8 cellular contexts compared by ENCODE assay signal in the genomic region with DNA sequence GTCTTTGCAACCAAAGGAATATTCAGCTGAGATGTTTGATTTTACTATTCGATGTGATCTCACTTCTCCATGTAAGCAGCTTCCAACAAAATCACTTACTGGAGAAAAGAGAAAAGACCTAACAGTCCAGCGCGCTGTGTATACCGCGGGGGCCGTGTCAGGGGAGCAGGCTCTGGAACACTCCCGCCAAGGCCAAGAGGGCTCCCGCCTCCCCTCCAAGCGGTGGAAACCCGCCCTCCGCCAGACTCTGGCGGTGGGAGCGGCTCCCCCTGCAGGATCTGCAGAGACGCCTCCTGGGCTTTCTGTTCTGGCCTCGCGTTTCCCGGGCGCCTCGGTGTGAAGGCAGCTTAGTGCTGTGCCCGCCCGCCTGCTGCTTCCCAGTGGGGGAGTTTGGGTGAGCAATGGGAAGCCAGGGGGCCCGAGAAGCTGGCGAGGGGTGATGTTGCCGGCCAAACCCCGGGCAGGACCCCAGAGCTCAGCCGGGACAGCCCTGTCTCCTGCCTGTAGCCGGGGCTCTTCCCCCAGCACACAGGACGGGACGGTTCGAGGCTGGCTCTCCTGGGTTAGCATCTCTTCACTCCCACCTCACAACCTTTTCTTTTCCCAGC. TPM values are rescaled to one million over a fixed set of nuclear protein-coding genes. Genes with fewer than 3 reads are reported as not detected.
DNase-seq lines count a peak whose midpoint lies in the region; ATAC-seq and TF ChIP-seq lines count a peak whose summit lies in the region.

No MANE protein-coding gene starts in this region.

- H3K9ac ChIP-seq in HCT116 (ENCODE audit: low read length): peak overlapping the region; percentile 53

- peak overlapping the region; percentile 94 for H2AFZ ChIP-seq in HCT116 (ENCODE audit: low read depth, low read length, poor library complexity, severe bottlenecking)

- H3K27ac Mint-ChIP-seq in CD4-positive, CD25-positive, alpha-beta regulatory T cell: peak overlapping the region in 1 of 3 donors; percentile 14
- H3K27ac Mint-ChIP-seq in dendritic cell treated with granulocyte-macrophage colony-stimulating factor and Interleukin-4, amounts not matched to agents 40 ng/mL and 50 ng/mL, for 4 days: no peak overlapping the region

- BruUV-seq in HCT116 (replicated peaks; lab: Mats Ljungman, UMichigan): no TSS peak

- H3K27me3 ChIP-seq in CD4-positive, CD25-positive, alpha-beta regulatory T cell (ENCODE audit: control insufficient read depth, insufficient read depth, low read length): peaks cover 39% of the 10 kb centered on the region
- H3K27me3 ChIP-seq in HCT116 (ENCODE audit: insufficient read depth, low read length) (no peaks in the 10 kb centered on the region), right lobe of liver (no peaks in the 10 kb centered on the region)

- TF ChIP-seq POLR2A in HCT116 (IDR thresholded peaks at IDR 0.05; ENCODE audit: borderline replicate concordance, extremely low read depth, insufficient read depth, insufficient read length): no peak
- TF ChIP-seq POLR2A in right lobe of liver (IDR thresholded peaks at IDR 0.05): no peak

- peak; percentile 35 to 66 (median 54) for DNase-seq in CD4-positive, CD25-positive, alpha-beta regulatory T cell
- DNase-seq in HCT116 (ENCODE audit: low read depth, low spot score): peak; percentile 57
- DNase-seq in NCI-H526 (lab: John Stamatoyannopoulos, UW): peak; percentile 64 to 91
- peak; percentile 49 to 55 for DNase-seq in activated CD4-positive, alpha-beta T cell treated with anti-CD3 and anti-CD28 coated beads, Interleukin-2, amount 50 U/mL, for 4 hours
- DNase-seq in right lobe of liver: peak; percentile 79 to 82 (median 81)
- peak; percentile 69 for DNase-seq in stimulated activated CD4-positive, alpha-beta T cell treated with anti-CD3 and anti-CD28 coated beads, Interleukin-4, amount 100 ng/mL, for 1 hour

- intact Hi-C loops in HCT116 (cut with micrococcal nuclease) (loop anchor here (10.0 kb wide), 1 partner anchor 162 kb away; a partner anchor contains a TSS), right lobe of liver (cut with DNase I) (no loop called here)
- intact Hi-C loops in dendritic cell treated with granulocyte-macrophage colony-stimulating factor and Interleukin-4, amounts not matched to agents 40 ng/mL and 50 ng/mL, for 4 days (cut with micrococcal nuclease): loop anchor here (10.0 kb wide), 1 partner anchor 62 kb away; a partner anchor contains a TSS

- peaks cover 0 to 4% (median 0%) of the 10 kb centered on the region in 7 donors for H3K9me3 Mint-ChIP-seq in CD4-positive, CD25-positive, alpha-beta regulatory T cell
- H3K9me3 Mint-ChIP-seq in dendritic cell treated with granulocyte-macrophage colony-stimulating factor and Interleukin-4, amounts not matched to agents 40 ng/mL and 50 ng/mL, for 4 days: no peaks in the 10 kb centered on the region

- no peaks in the 10 kb centered on the region for H3K36me3 ChIP-seq in CD4-positive, CD25-positive, alpha-beta regulatory T cell (ENCODE audit: control insufficient read depth, insufficient read depth, low read length)
- H3K36me3 ChIP-seq in HCT116 (ENCODE audit: control insufficient read depth in 1 of 2, insufficient read depth in 2 of 2, low read length in 2 of 2) (no peaks in the 10 kb centered on the region), right lobe of liver (no peaks in the 10 kb centered on the region)

- no peaks in the 10 kb centered on the region for H3K9me3 ChIP-seq in CD4-positive, CD25-positive, alpha-beta regulatory T cell (ENCODE audit: control insufficient read depth in 2 of 2, low read length in 2 of 2)
- H3K9me3 ChIP-seq in HCT116 (ENCODE audit: control insufficient read depth in 1 of 2, insufficient read depth in 1 of 2, low read depth in 1 of 2, low read length in 2 of 2): no peaks in the 10 kb centered on the region
- no peaks in the 10 kb centered on the region for H3K9me3 ChIP-seq in right lobe of liver

- no peak overlapping the region for H3K4me3 ChIP-seq in CD4-positive, CD25-positive, alpha-beta regulatory T cell (ENCODE audit: low read depth, low read length)
- H3K4me3 ChIP-seq in HCT116 (replicated peaks in 1 of 2; ENCODE audit: low read depth in 1 of 2, low read length in 2 of 2) (peak overlapping the region; percentile 18 to 47), right lobe of liver (peak overlapping the region in 2 of 3 donors; percentile 31 to 36)

- no peaks in the 10 kb centered on the region for H4K20me1 ChIP-seq in HCT116 (ENCODE audit: insufficient read depth)

- CTCF ChIA-PET in HCT116 (lab: Charles Lee): interaction anchor here (1.0 to 1.5 kb wide), 4 partner anchors 12 to 131 kb away, joined by 3 to 4 read pairs (median 3); no protein-coding TSS in a partner anchor

- peak; percentile 77 for ATAC-seq in CD4-positive, CD25-positive, alpha-beta regulatory T cell (ENCODE audit: low read depth in 2 of 2)
- ATAC-seq in HCT116: peak; percentile 94
- peak; percentile 66 to 81 (median 78) for ATAC-seq in right lobe of liver
- ATAC-seq in GM21717 (IDR thresholded peaks at IDR 0.05; ENCODE audit: unreplicated experiment): no peak

- peaks cover 17% of the 10 kb centered on the region for H3K4me1 ChIP-seq in CD4-positive, CD25-positive, alpha-beta regulatory T cell (ENCODE audit: control insufficient read depth, insufficient read depth, low read length, poor library complexity, severe bottlenecking)
- H3K4me1 ChIP-seq in HCT116 (ENCODE audit: control insufficient read depth in 1 of 2, insufficient read depth in 2 of 2, low read length in 2 of 2) (peaks cover 8 to 23% of the 10 kb centered on the region in 2 experiments), right lobe of liver (peaks cover 0 to 12% (median 3%) of the 10 kb centered on the region in 4 donors)

- no peaks in the 10 kb centered on the region for H3K36me3 Mint-ChIP-seq in CD4-positive, CD25-positive, alpha-beta regulatory T cell
- H3K36me3 Mint-ChIP-seq in dendritic cell treated with granulocyte-macrophage colony-stimulating factor and Interleukin-4, amounts not matched to agents 40 ng/mL and 50 ng/mL, for 4 days (ENCODE audit: low read depth): no peaks in the 10 kb centered on the region

- RAD21 ChIA-PET in HCT116 (lab: Charles Lee; ENCODE audit: low non-redundant PET in 1 of 2, low total read pairs in 2 of 2, uncharacterized antibody in 2 of 2, unreplicated experiment in 2 of 2): no interaction called here

- H3K4me3 Mint-ChIP-seq in CD4-positive, CD25-positive, alpha-beta regulatory T cell: peak overlapping the region in 1 of 4 donors; percentile 21
- H3K4me3 Mint-ChIP-seq in dendritic cell treated with granulocyte-macrophage colony-stimulating factor and Interleukin-4, amounts not matched to agents 40 ng/mL and 50 ng/mL, for 4 days: peak overlapping the region; percentile 54

- no peaks in the 10 kb centered on the region for H3K9me2 ChIP-seq in HCT116 (ENCODE audit: insufficient read depth)

- H3K4me1 Mint-ChIP-seq in CD4-positive, CD25-positive, alpha-beta regulatory T cell: peaks cover 4 to 24% (median 9%) of the 10 kb centered on the region in 4 donors
- H3K4me1 Mint-ChIP-seq in dendritic cell treated with granulocyte-macrophage colony-stimulating factor and Interleukin-4, amounts not matched to agents 40 ng/mL and 50 ng/mL, for 4 days (ENCODE audit: low read depth): peaks cover 25% of the 10 kb centered on the region

- TF ChIP-seq CTCF in HCT116 (IDR thresholded peaks at IDR 0.05 in 2 of 3, conservative IDR thresholded peaks at IDR 0.05 in 1 of 3; ENCODE audit: borderline replicate concordance in 1 of 3, insufficient read depth in 1 of 3, low read depth in 2 of 3, low read length in 2 of 3): peak; percentile 69 to 81 (median 73)
- TF ChIP-seq CTCF in right lobe of liver (IDR thresholded peaks at IDR 0.05): peak; percentile 43 to 82 (median 80)

- peaks cover 76% of the 10 kb centered on the region for H3K27me3 Mint-ChIP-seq in CD4-positive, CD25-positive, alpha-beta regulatory T cell
- peaks cover 68% of the 10 kb centered on the region for H3K27me3 Mint-ChIP-seq in dendritic cell treated with granulocyte-macrophage colony-stimulating factor and Interleukin-4, amounts not matched to agents 40 ng/mL and 50 ng/mL, for 4 days

- POLR2A ChIA-PET in HCT116 (lab: Charles Lee): interaction anchor here (1.1 kb wide), 1 partner anchor 76 kb away, joined by 3 read pairs; no protein-coding TSS in a partner anchor

- WGBS in right lobe of liver (ENCODE audit: insufficient coverage, low coverage, low lambda C conversion rate, missing lambda C conversion rate): 1% methylated on average over 17 of the region's 30 CpGs

- H3K27ac ChIP-seq in CD4-positive, CD25-positive, alpha-beta regulatory T cell (ENCODE audit: insufficient read depth, low read length, poor library complexity, severe bottlenecking): no peak overlapping the region
- no peak overlapping the region for H3K27ac ChIP-seq in HCT116 (ENCODE audit: low read depth, low read length)
- no peak overlapping the region for H3K27ac ChIP-seq in right lobe of liver

- H3K4me2 ChIP-seq in HCT116 (ENCODE audit: low read length): peak overlapping the region; percentile 82

- peak; percentile 75 for TF ChIP-seq RAD21 in HCT116 (IDR thresholded peaks at IDR 0.05; ENCODE audit: low read depth)

- no peaks in the 10 kb centered on the region for H3K79me2 ChIP-seq in HCT116 (ENCODE audit: insufficient read depth, low read length)

TF ChIP-seq in HCT116, 20 proteins besides CTCF, POLR2A, EP300 and RAD21:
- no peak for TF ChIP-seq EZH2phosphoT487 (IDR thresholded peaks at IDR 0.05; ENCODE audit: borderline replicate concordance)
- no peak for TF ChIP-seq TCF7L2 (IDR thresholded peaks at IDR 0.05; ENCODE audit: borderline replicate concordance, extremely low read depth, insufficient read depth, insufficient read length)
- TF ChIP-seq JUND (IDR thresholded peaks at IDR 0.05): no peak
- peak; percentile 57 for TF ChIP-seq POLR2AphosphoS5 (IDR thresholded peaks at IDR 0.05; ENCODE audit: low read depth, low read length)
- TF ChIP-seq CBX3 (IDR thresholded peaks at IDR 0.05; ENCODE audit: low read depth): no peak
- TF ChIP-seq, protein P1, sequence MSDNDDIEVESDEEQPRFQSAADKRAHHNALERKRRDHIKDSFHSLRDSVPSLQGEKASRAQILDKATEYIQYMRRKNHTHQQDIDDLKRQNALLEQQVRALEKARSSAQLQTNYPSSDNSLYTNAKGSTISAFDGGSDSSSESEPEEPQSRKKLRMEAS (IDR thresholded peaks at IDR 0.05): peak; percentile 74
- peak; percentile 40 for TF ChIP-seq YY1 (IDR thresholded peaks at IDR 0.05; ENCODE audit: extremely low read depth, insufficient replicate concordance, low read depth, low read length)

RNA-seq across cellular contexts. Expression of a gene that starts 36.3 kb away (rescaled TPM):
- 6.3 TPM for total RNA-seq in CD4-positive, CD25-positive, alpha-beta regulatory T cell
- 1 to 10 TPM; 1.1 to 2.0 (median 1.4) TPM for polyA plus RNA-seq in CD4-positive, CD25-positive, alpha-beta regulatory T cell
- 12.7 TPM for total RNA-seq in HCT116 (2021; ENCODE audit: unreplicated experiment)
- polyA plus RNA-seq in HCT116 (2012): 10.2 and 10.8 TPM in 2 replicates
- total RNA-seq in right lobe of liver: 1 to 10 TPM; 2.9 to 5.7 (median 4.8) TPM

RNA-seq across cellular contexts. Expression of a gene that starts 57.8 kb away (rescaled TPM):
- 30.6 TPM for total RNA-seq in CD4-positive, CD25-positive, alpha-beta regulatory T cell
- polyA plus RNA-seq in CD4-positive, CD25-positive, alpha-beta regulatory T cell: 10 to 100 TPM; 49.7 to 57.2 (median 53.9) TPM
- total RNA-seq in HCT116 (2021; ENCODE audit: unreplicated experiment): 18.6 TPM
- 21.1 and 21.2 TPM in 2 replicates for polyA plus RNA-seq in HCT116 (2012)
- total RNA-seq in right lobe of liver: 10 to 100 TPM in 3 of 6 experiments, 1 to 10 TPM in 3; 6.4 to 12.3 (median 9.9) TPM

Comparison
In these comparisons a context has a peak if more than half of its experiments do, and no peak if none do; other contexts are left out.
1. intact Hi-C loops: an anchor here in HCT116 (10.0 kb wide) and dendritic cell treated with granulocyte-macrophage colony-stimulating factor and Interleukin-4, amounts not matched to agents 40 ng/mL and 50 ng/mL, for 4 days (10.0 kb wide); none called in right lobe of liver.